In genomic region chr14:104680806-104681688, GRCh38 we compare ENCODE assay signal across 8 cellular contexts. TPM values are rescaled to one million over a fixed set of nuclear protein-coding genes. Genes with fewer than 3 reads are reported as not detected.
DNase-seq lines count a peak whose midpoint lies in the region; ATAC-seq and TF ChIP-seq lines count a peak whose summit lies in the region.

No MANE protein-coding gene starts in this region.

- in situ Hi-C loops in astrocyte of the spinal cord (cut with HindIII; ENCODE audit: low sequenced_read_pairs), result no loop called here

- intact Hi-C loops in activated naive CD4-positive, alpha-beta T cell treated with anti-CD3 and anti-CD28 coated beads for 36 hours (cut with micrococcal nuclease), result no loop called here

- no peak overlapping the region for H3K4me3 Mint-ChIP-seq in activated naive CD4-positive, alpha-beta T cell treated with anti-CD3 and anti-CD28 coated beads, Interleukin-2, amount 10 ng/mL, durations not matched to agents 7 days and 5 days
- H3K4me3 Mint-ChIP-seq in activated naive CD4-positive, alpha-beta T cell treated with anti-CD3 and anti-CD28 coated beads for 36 hours, result no peak overlapping the region
- H3K4me3 Mint-ChIP-seq in stimulated activated effector memory CD8-positive, alpha-beta T cell treated with anti-CD3 and anti-CD28 coated beads, Interleukin-12 subunit alpha, Interleukin-12 subunit beta, amount 100 ng/mL, for 72 hours, result no peak overlapping the region

- H3K4me2 ChIP-seq in Karpas-422 (ENCODE audit: low read depth, low read length, poor library complexity, severe bottlenecking), result peak overlapping the region; percentile 12
- peak overlapping the region; percentile 90 for H3K4me2 ChIP-seq in skeletal muscle satellite cell (ENCODE audit: low read length)
- H3K4me2 ChIP-seq in MM.1S (ENCODE audit: low read depth, low read length), result no peak overlapping the region

- H3F3A ChIP-seq in MM.1S (ENCODE audit: insufficient read depth, low read length), result no peaks in the 10 kb centered on the region

- H3K4me3 ChIP-seq in Karpas-422 (ENCODE audit: low read length) (no peak overlapping the region), astrocyte of the spinal cord (ENCODE audit: low read depth, low read length) (no peak overlapping the region), iPS-18a (ENCODE audit: low read length) (peak overlapping the region; percentile 55), skeletal muscle satellite cell (ENCODE audit: low read length) (peak overlapping the region; percentile 66), MM.1S (ENCODE audit: low read length) (no peak overlapping the region)

- H3K27me3 Mint-ChIP-seq in activated naive CD4-positive, alpha-beta T cell treated with anti-CD3 and anti-CD28 coated beads, Interleukin-2, amount 10 ng/mL, durations not matched to agents 7 days and 5 days, result peaks cover 58% of the 10 kb centered on the region
- H3K27me3 Mint-ChIP-seq in activated naive CD4-positive, alpha-beta T cell treated with anti-CD3 and anti-CD28 coated beads for 36 hours (ENCODE audit: low read depth), result no peaks in the 10 kb centered on the region

- H3K27me3 ChIP-seq in Karpas-422 (ENCODE audit: low read length), result no peaks in the 10 kb centered on the region; the same call in 1 of the 2 replicates
- H3K27me3 ChIP-seq in iPS-18a (ENCODE audit: control insufficient read depth, insufficient read depth, low read length), result no peaks in the 10 kb centered on the region
- H3K27me3 ChIP-seq in skeletal muscle satellite cell (ENCODE audit: control insufficient read depth, insufficient read depth, low read length), result no peaks in the 10 kb centered on the region
- H3K27me3 ChIP-seq in MM.1S (replicated peaks; ENCODE audit: insufficient read depth, low read length), result no peaks in the 10 kb centered on the region; the same call in none of the 2 replicates

- peak; percentile 41 for TF ChIP-seq CTCF in astrocyte of the spinal cord (IDR thresholded peaks at IDR 0.05; ENCODE audit: low read depth, low read length)
- TF ChIP-seq CTCF in MM.1S (IDR thresholded peaks at IDR 0.05; ENCODE audit: low read length), result no peak

- no peak for DNase-seq in activated naive CD4-positive, alpha-beta T cell treated with anti-CD3 and anti-CD28 coated beads, Interleukin-2, amount 10 ng/mL, durations not matched to agents 7 days and 5 days
- DNase-seq in activated naive CD4-positive, alpha-beta T cell treated with anti-CD3 and anti-CD28 coated beads for 36 hours, result no peak
- DNase-seq in Karpas-422 (peak; percentile 86), astrocyte of the spinal cord (ENCODE audit: low read depth, low spot score) (peak; percentile 78), MM.1S (no peak)
- DNase-seq in stimulated activated effector memory CD8-positive, alpha-beta T cell treated with anti-CD3 and anti-CD28 coated beads, Interleukin-12 subunit alpha, Interleukin-12 subunit beta, amount 100 ng/mL, for 72 hours (ENCODE audit: low spot score in 2 of 2), result no peak

- H3K9me2 ChIP-seq in Karpas-422 (replicated peaks; ENCODE audit: insufficient read depth, low read length) (no peaks in the 10 kb centered on the region), MM.1S (replicated peaks; ENCODE audit: insufficient read depth, low read length) (no peaks in the 10 kb centered on the region)

- no peak overlapping the region for H2AFZ ChIP-seq in Karpas-422 (ENCODE audit: low read length)
- H2AFZ ChIP-seq in MM.1S (ENCODE audit: low read length), result no peak overlapping the region

- ATAC-seq in stimulated activated effector memory CD8-positive, alpha-beta T cell treated with anti-CD3 and anti-CD28 coated beads, Interleukin-12 subunit alpha, Interleukin-12 subunit beta, amount 100 ng/mL, for 72 hours, result no peak

- CTCF ChIA-PET in activated naive CD4-positive, alpha-beta T cell treated with anti-CD3 and anti-CD28 coated beads, Interleukin-2, amount 10 ng/mL, durations not matched to agents 7 days and 5 days (lab: Charles Lee), result no interaction called here
- CTCF ChIA-PET in activated naive CD4-positive, alpha-beta T cell treated with anti-CD3 and anti-CD28 coated beads for 36 hours (lab: Charles Lee), result no interaction called here

- H3K36me3 ChIP-seq in Karpas-422 (ENCODE audit: insufficient read depth, low read length) (no peaks in the 10 kb centered on the region), iPS-18a (ENCODE audit: control insufficient read depth, low read depth, low read length) (no peaks in the 10 kb centered on the region), skeletal muscle satellite cell (ENCODE audit: insufficient read depth, low read length) (no peaks in the 10 kb centered on the region), MM.1S (replicated peaks; ENCODE audit: insufficient read depth, low read length) (no peaks in the 10 kb centered on the region)

- H3K4me1 Mint-ChIP-seq in activated naive CD4-positive, alpha-beta T cell treated with anti-CD3 and anti-CD28 coated beads, Interleukin-2, amount 10 ng/mL, durations not matched to agents 7 days and 5 days, result peaks cover 35% of the 10 kb centered on the region
- peaks cover 12% of the 10 kb centered on the region for H3K4me1 Mint-ChIP-seq in activated naive CD4-positive, alpha-beta T cell treated with anti-CD3 and anti-CD28 coated beads for 36 hours (ENCODE audit: low read depth)
- peaks cover 34% of the 10 kb centered on the region for H3K4me1 Mint-ChIP-seq in stimulated activated effector memory CD8-positive, alpha-beta T cell treated with anti-CD3 and anti-CD28 coated beads, Interleukin-12 subunit alpha, Interleukin-12 subunit beta, amount 100 ng/mL, for 72 hours

- H3K9me3 ChIP-seq in Karpas-422 (ENCODE audit: low read length) (no peaks in the 10 kb centered on the region), iPS-18a (ENCODE audit: control insufficient read depth, low read depth, low read length) (no peaks in the 10 kb centered on the region), skeletal muscle satellite cell (replicated peaks; ENCODE audit: low read length) (no peaks in the 10 kb centered on the region), MM.1S (replicated peaks; ENCODE audit: insufficient read depth, low read length) (no peaks in the 10 kb centered on the region)

- H3K36me3 Mint-ChIP-seq in activated naive CD4-positive, alpha-beta T cell treated with anti-CD3 and anti-CD28 coated beads, Interleukin-2, amount 10 ng/mL, durations not matched to agents 7 days and 5 days, result peaks cover 1% of the 10 kb centered on the region
- no peaks in the 10 kb centered on the region for H3K36me3 Mint-ChIP-seq in activated naive CD4-positive, alpha-beta T cell treated with anti-CD3 and anti-CD28 coated beads for 36 hours (ENCODE audit: low read depth)
- H3K36me3 Mint-ChIP-seq in stimulated activated effector memory CD8-positive, alpha-beta T cell treated with anti-CD3 and anti-CD28 coated beads, Interleukin-12 subunit alpha, Interleukin-12 subunit beta, amount 100 ng/mL, for 72 hours, result no peaks in the 10 kb centered on the region

- H3K27ac Mint-ChIP-seq in activated naive CD4-positive, alpha-beta T cell treated with anti-CD3 and anti-CD28 coated beads, Interleukin-2, amount 10 ng/mL, durations not matched to agents 7 days and 5 days, result peak overlapping the region; percentile 56
- H3K27ac Mint-ChIP-seq in activated naive CD4-positive, alpha-beta T cell treated with anti-CD3 and anti-CD28 coated beads for 36 hours, result no peak overlapping the region
- no peak overlapping the region for H3K27ac Mint-ChIP-seq in stimulated activated effector memory CD8-positive, alpha-beta T cell treated with anti-CD3 and anti-CD28 coated beads, Interleukin-12 subunit alpha, Interleukin-12 subunit beta, amount 100 ng/mL, for 72 hours

- peaks cover 37% of the 10 kb centered on the region for H3K4me1 ChIP-seq in Karpas-422 (ENCODE audit: low read length)
- peaks cover 49% of the 10 kb centered on the region for H3K4me1 ChIP-seq in iPS-18a (ENCODE audit: control insufficient read depth, low read depth, low read length)
- H3K4me1 ChIP-seq in skeletal muscle satellite cell (ENCODE audit: control insufficient read depth, insufficient read depth, low read length), result peaks cover 55% of the 10 kb centered on the region
- no peaks in the 10 kb centered on the region for H3K4me1 ChIP-seq in MM.1S (ENCODE audit: low read length)

- H3K79me2 ChIP-seq in Karpas-422 (ENCODE audit: low read length), result no peaks in the 10 kb centered on the region
- H3K79me2 ChIP-seq in MM.1S (ENCODE audit: low read length), result no peaks in the 10 kb centered on the region

- no peaks in the 10 kb centered on the region for H3K9me3 Mint-ChIP-seq in activated naive CD4-positive, alpha-beta T cell treated with anti-CD3 and anti-CD28 coated beads, Interleukin-2, amount 10 ng/mL, durations not matched to agents 7 days and 5 days
- no peaks in the 10 kb centered on the region for H3K9me3 Mint-ChIP-seq in activated naive CD4-positive, alpha-beta T cell treated with anti-CD3 and anti-CD28 coated beads for 36 hours
- no peaks in the 10 kb centered on the region for H3K9me3 Mint-ChIP-seq in stimulated activated effector memory CD8-positive, alpha-beta T cell treated with anti-CD3 and anti-CD28 coated beads, Interleukin-12 subunit alpha, Interleukin-12 subunit beta, amount 100 ng/mL, for 72 hours

- H3K27ac ChIP-seq in Karpas-422 (ENCODE audit: low read length) (no peak overlapping the region), iPS-18a (ENCODE audit: low read length) (peak overlapping the region; percentile 61), MM.1S (ENCODE audit: low read length) (no peak overlapping the region)

- H3K9ac ChIP-seq in Karpas-422 (ENCODE audit: low read length) (no peak overlapping the region), iPS-18a (ENCODE audit: low read length) (peak overlapping the region; percentile 29), skeletal muscle satellite cell (ENCODE audit: low read depth, low read length) (peak overlapping the region; percentile 85), MM.1S (ENCODE audit: low read length) (no peak overlapping the region)

- H4K20me1 ChIP-seq in Karpas-422 (ENCODE audit: insufficient read depth, low read depth, low read length) (no peaks in the 10 kb centered on the region), MM.1S (ENCODE audit: insufficient read depth, low read length) (no peaks in the 10 kb centered on the region)

RNA-seq across cellular contexts. Expression of gene INF2, which starts 8.4 kb away (rescaled TPM):
- total RNA-seq in activated naive CD4-positive, alpha-beta T cell treated with anti-CD3 and anti-CD28 coated beads for 36 hours, result 10 to 100 TPM; 50.7 to 50.9 TPM
- total RNA-seq in Karpas-422 (2014; rRNA removed; shearing (Covaris generic); ENCODE audit: low replicate concordance), result 2.3 and 4.4 TPM in 2 replicates
- 52.5 and 54.0 TPM in 2 replicates for total RNA-seq in skeletal muscle satellite cell (2012; rRNA removed)

RNA-seq across cellular contexts. Expression of gene ADSS1, which starts 43.0 kb away (rescaled TPM):
- 1 to 10 TPM; 5.1 to 5.5 TPM for total RNA-seq in activated naive CD4-positive, alpha-beta T cell treated with anti-CD3 and anti-CD28 coated beads for 36 hours
- 2.8 and 5.3 TPM in 2 replicates for total RNA-seq in Karpas-422 (2014; rRNA removed; shearing (Covaris generic); ENCODE audit: low replicate concordance)
- 1.0 and 2.8 TPM in 2 replicates for total RNA-seq in skeletal muscle satellite cell (2012; rRNA removed)

Comparison
In these comparisons a context has a peak if more than half of its experiments do, and no peak if none do; other contexts are left out.
1. DNase-seq: peak in Karpas-422 (single experiment) and astrocyte of the spinal cord (single experiment); none in activated naive CD4-positive, alpha-beta T cell treated with anti-CD3 and anti-CD28 coated beads, Interleukin-2, amount 10 ng/mL, durations not matched to agents 7 days and 5 days (single experiment), activated naive CD4-positive, alpha-beta T cell treated with anti-CD3 and anti-CD28 coated beads for 36 hours (single experiment), MM.1S (single experiment) and stimulated activated effector memory CD8-positive, alpha-beta T cell treated with anti-CD3 and anti-CD28 coated beads, Interleukin-12 subunit alpha, Interleukin-12 subunit beta, amount 100 ng/mL, for 72 hours (0 of 2).
2. H3K4me3 ChIP-seq: peak in iPS-18a (single experiment) and skeletal muscle satellite cell (single experiment); none in Karpas-422 (single experiment), astrocyte of the spinal cord (single experiment) and MM.1S (single experiment).
3. H3K9ac ChIP-seq: peak in iPS-18a (single experiment) and skeletal muscle satellite cell (single experiment); none in Karpas-422 (single experiment) and MM.1S (single experiment).